1 cellular context compared by ENCODE assay signal in the genomic region with DNA sequence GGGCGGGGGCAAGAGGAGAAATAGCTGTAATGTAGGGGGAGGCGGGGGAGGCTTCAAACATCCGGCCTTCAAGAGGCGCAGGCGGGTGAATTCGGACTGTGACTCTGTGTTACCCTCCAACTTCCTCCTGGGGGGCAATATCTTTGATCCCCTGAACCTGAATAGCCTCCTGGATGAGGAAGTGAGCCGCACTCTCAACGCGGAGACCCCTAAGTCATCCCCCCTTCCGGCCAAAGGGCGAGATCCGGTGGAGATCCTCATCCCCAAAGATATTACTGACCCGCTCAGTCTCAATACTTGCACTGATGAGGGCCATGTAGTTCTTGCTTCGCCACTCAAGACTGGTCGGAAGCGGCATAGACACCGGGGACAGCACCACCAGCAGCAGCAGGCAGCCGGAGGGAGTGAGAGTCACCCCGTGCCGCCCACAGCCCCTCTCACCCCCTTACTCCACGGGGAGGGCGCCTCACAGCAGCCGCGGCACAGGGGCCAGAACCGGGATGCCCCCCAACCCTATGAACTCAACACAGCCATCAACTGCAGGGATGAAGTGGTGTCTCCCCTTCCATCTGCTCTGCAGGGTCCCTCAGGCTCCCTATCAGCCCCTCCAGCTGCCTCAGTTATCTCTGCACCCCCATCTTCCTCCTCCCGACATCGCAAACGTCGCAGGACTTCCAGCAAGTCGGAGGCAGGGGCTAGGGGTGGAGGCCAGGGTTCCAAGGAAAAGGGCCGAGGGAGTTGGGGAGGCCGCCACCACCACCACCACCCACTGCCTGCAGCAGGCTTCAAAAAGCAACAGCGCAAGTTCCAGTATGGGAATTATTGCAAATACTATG.
TF ChIP-seq lines count a peak whose summit lies in the region.

No MANE protein-coding gene starts in this region.

TF ChIP-seq in K562, 482 proteins besides CTCF, POLR2A, EP300 and RAD21 (continued from another document and continues in another):
- TF ChIP-seq, protein P1, sequence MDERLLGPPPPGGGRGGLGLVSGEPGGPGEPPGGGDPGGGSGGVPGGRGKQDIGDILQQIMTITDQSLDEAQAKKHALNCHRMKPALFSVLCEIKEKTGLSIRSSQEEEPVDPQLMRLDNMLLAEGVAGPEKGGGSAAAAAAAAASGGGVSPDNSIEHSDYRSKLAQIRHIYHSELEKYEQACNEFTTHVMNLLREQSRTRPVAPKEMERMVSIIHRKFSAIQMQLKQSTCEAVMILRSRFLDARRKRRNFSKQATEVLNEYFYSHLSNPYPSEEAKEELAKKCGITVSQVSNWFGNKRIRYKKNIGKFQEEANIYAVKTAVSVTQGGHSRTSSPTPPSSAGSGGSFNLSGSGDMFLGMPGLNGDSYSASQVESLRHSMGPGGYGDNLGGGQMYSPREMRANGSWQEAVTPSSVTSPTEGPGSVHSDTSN (CRISPR knock-in tag; IDR thresholded peaks at IDR 0.05; ENCODE audit: low read depth): no peak
- TF ChIP-seq, protein P1 (tag; conservative IDR thresholded peaks at IDR 0.05; ENCODE audit: low read depth): no peak
- TF ChIP-seq ETV5 (CRISPR knock-in tag; IDR thresholded peaks at IDR 0.05; ENCODE audit: low read depth): peak; percentile 64
- no peak for TF ChIP-seq ZNF561 (CRISPR knock-in tag; conservative IDR thresholded peaks at IDR 0.05)
- no peak for TF ChIP-seq PTBP1 (IDR thresholded peaks at IDR 0.05; ENCODE audit: low read depth, low read length)
- TF ChIP-seq IRF2 (CRISPR knock-in tag; IDR thresholded peaks at IDR 0.05): no peak
- no peak for TF ChIP-seq RBM15 (IDR thresholded peaks at IDR 0.05; ENCODE audit: insufficient read depth, low read length)
- no peak for TF ChIP-seq CCNT2 (IDR thresholded peaks at IDR 0.05; ENCODE audit: borderline replicate concordance, extremely low read depth, insufficient read length, low read depth, low read length)
- peak; percentile 83 for TF ChIP-seq ETV1 (tag; conservative IDR thresholded peaks at IDR 0.05; ENCODE audit: low read depth)
- TF ChIP-seq NCOA1 (IDR thresholded peaks at IDR 0.05; ENCODE audit: low read depth): peak; percentile 42; the same call in 1 of the 2 replicates
- no peak for TF ChIP-seq HMG20B (CRISPR knock-in tag; IDR thresholded peaks at IDR 0.05)
- TF ChIP-seq ELF2 (CRISPR knock-in tag; IDR thresholded peaks at IDR 0.05): no peak
- 0 out of 2 replicates have a peak, but pooled peaks have one; percentile 6 for TF ChIP-seq ZNF263 (CRISPR knock-in tag; IDR thresholded peaks at IDR 0.05; ENCODE audit: borderline replicate concordance)
- TF ChIP-seq ZSCAN32 (CRISPR knock-in tag; IDR thresholded peaks at IDR 0.05): no peak
- TF ChIP-seq RAD51 (IDR thresholded peaks at IDR 0.05; ENCODE audit: borderline replicate concordance, low read depth): no peak
- 0 out of 2 replicates have a peak, but pooled peaks have one; percentile 20 for TF ChIP-seq ZNF696 (CRISPR knock-in tag; conservative IDR thresholded peaks at IDR 0.05)
- TF ChIP-seq, protein P2, sequence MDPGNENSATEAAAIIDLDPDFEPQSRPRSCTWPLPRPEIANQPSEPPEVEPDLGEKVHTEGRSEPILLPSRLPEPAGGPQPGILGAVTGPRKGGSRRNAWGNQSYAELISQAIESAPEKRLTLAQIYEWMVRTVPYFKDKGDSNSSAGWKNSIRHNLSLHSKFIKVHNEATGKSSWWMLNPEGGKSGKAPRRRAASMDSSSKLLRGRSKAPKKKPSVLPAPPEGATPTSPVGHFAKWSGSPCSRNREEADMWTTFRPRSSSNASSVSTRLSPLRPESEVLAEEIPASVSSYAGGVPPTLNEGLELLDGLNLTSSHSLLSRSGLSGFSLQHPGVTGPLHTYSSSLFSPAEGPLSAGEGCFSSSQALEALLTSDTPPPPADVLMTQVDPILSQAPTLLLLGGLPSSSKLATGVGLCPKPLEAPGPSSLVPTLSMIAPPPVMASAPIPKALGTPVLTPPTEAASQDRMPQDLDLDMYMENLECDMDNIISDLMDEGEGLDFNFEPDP (CRISPR knock-in tag; IDR thresholded peaks at IDR 0.05): no peak
- no peak for TF ChIP-seq SAP30 (IDR thresholded peaks at IDR 0.05; ENCODE audit: borderline replicate concordance, insufficient read depth, low read depth, low read length, poor library complexity, severe bottlenecking)
- no peak for TF ChIP-seq KLF13 (tag; IDR thresholded peaks at IDR 0.05; ENCODE audit: borderline replicate concordance, low read depth)
- TF ChIP-seq ZNF699 (CRISPR knock-in tag; IDR thresholded peaks at IDR 0.05; ENCODE audit: insufficient replicate concordance): no peak
- TF ChIP-seq ZNF384 (IDR thresholded peaks at IDR 0.05; ENCODE audit: low read depth, low read length): no peak
- no peak for TF ChIP-seq EWSR1 (IDR thresholded peaks at IDR 0.05; ENCODE audit: borderline replicate concordance, low read depth, partially characterized antibody)
- TF ChIP-seq, protein P3, sequence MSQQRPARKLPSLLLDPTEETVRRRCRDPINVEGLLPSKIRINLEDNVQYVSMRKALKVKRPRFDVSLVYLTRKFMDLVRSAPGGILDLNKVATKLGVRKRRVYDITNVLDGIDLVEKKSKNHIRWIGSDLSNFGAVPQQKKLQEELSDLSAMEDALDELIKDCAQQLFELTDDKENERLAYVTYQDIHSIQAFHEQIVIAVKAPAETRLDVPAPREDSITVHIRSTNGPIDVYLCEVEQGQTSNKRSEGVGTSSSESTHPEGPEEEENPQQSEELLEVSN (IDR thresholded peaks at IDR 0.05; ENCODE audit: borderline replicate concordance in 1 of 2, extremely low read depth in 1 of 2, insufficient read depth in 1 of 2, insufficient read length in 1 of 2, low read depth in 1 of 2, low read length in 1 of 2, poor library complexity in 1 of 2, severe bottlenecking in 1 of 2): peak in 1 of 2 experiments; percentile 11
- no peak for TF ChIP-seq NR2F6 (CRISPR knock-in tag; IDR thresholded peaks at IDR 0.05)
- no peak for TF ChIP-seq MYC (IDR thresholded peaks at IDR 0.05; ENCODE audit: low read depth, low read length)
- no peak for TF ChIP-seq MYC (CRISPR knock-in tag; IDR thresholded peaks at IDR 0.05; ENCODE audit: borderline replicate concordance, low read depth)
- TF ChIP-seq L3MBTL2 (IDR thresholded peaks at IDR 0.05): no peak
- TF ChIP-seq, protein P4, sequence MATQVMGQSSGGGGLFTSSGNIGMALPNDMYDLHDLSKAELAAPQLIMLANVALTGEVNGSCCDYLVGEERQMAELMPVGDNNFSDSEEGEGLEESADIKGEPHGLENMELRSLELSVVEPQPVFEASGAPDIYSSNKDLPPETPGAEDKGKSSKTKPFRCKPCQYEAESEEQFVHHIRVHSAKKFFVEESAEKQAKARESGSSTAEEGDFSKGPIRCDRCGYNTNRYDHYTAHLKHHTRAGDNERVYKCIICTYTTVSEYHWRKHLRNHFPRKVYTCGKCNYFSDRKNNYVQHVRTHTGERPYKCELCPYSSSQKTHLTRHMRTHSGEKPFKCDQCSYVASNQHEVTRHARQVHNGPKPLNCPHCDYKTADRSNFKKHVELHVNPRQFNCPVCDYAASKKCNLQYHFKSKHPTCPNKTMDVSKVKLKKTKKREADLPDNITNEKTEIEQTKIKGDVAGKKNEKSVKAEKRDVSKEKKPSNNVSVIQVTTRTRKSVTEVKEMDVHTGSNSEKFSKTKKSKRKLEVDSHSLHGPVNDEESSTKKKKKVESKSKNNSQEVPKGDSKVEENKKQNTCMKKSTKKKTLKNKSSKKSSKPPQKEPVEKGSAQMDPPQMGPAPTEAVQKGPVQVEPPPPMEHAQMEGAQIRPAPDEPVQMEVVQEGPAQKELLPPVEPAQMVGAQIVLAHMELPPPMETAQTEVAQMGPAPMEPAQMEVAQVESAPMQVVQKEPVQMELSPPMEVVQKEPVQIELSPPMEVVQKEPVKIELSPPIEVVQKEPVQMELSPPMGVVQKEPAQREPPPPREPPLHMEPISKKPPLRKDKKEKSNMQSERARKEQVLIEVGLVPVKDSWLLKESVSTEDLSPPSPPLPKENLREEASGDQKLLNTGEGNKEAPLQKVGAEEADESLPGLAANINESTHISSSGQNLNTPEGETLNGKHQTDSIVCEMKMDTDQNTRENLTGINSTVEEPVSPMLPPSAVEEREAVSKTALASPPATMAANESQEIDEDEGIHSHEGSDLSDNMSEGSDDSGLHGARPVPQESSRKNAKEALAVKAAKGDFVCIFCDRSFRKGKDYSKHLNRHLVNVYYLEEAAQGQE (CRISPR knock-in tag; IDR thresholded peaks at IDR 0.05; ENCODE audit: low read depth): no peak
- 0 out of 4 replicates have a peak, but pooled peaks of 1 of the 2 experiments have one; percentile 7 for TF ChIP-seq RCOR1 (IDR thresholded peaks at IDR 0.05; ENCODE audit: borderline replicate concordance in 1 of 2, low read depth in 2 of 2, low read length in 2 of 2)
- TF ChIP-seq ZNF830 (CRISPR knock-in tag; IDR thresholded peaks at IDR 0.05): no peak
- TF ChIP-seq RFX7 (CRISPR knock-in tag; IDR thresholded peaks at IDR 0.05): no peak
- TF ChIP-seq, protein P5, sequence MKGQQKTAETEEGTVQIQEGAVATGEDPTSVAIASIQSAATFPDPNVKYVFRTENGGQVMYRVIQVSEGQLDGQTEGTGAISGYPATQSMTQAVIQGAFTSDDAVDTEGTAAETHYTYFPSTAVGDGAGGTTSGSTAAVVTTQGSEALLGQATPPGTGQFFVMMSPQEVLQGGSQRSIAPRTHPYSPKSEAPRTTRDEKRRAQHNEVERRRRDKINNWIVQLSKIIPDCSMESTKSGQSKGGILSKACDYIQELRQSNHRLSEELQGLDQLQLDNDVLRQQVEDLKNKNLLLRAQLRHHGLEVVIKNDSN (CRISPR knock-in tag; IDR thresholded peaks at IDR 0.05): peak; percentile 9; the same call in 1 of the 2 replicates
- TF ChIP-seq, protein P6, sequence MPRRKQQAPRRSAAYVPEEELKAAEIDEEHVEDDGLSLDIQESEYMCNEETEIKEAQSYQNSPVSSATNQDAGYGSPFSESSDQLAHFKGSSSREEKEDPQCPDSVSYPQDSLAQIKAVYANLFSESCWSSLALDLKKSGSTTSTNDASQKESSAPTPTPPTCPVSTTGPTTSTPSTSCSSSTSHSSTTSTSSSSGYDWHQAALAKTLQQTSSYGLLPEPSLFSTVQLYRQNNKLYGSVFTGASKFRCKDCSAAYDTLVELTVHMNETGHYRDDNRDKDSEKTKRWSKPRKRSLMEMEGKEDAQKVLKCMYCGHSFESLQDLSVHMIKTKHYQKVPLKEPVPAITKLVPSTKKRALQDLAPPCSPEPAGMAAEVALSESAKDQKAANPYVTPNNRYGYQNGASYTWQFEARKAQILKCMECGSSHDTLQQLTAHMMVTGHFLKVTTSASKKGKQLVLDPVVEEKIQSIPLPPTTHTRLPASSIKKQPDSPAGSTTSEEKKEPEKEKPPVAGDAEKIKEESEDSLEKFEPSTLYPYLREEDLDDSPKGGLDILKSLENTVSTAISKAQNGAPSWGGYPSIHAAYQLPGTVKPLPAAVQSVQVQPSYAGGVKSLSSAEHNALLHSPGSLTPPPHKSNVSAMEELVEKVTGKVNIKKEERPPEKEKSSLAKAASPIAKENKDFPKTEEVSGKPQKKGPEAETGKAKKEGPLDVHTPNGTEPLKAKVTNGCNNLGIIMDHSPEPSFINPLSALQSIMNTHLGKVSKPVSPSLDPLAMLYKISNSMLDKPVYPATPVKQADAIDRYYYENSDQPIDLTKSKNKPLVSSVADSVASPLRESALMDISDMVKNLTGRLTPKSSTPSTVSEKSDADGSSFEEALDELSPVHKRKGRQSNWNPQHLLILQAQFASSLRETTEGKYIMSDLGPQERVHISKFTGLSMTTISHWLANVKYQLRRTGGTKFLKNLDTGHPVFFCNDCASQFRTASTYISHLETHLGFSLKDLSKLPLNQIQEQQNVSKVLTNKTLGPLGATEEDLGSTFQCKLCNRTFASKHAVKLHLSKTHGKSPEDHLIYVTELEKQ (CRISPR knock-in tag; IDR thresholded peaks at IDR 0.05): no peak
- TF ChIP-seq, protein P7, sequence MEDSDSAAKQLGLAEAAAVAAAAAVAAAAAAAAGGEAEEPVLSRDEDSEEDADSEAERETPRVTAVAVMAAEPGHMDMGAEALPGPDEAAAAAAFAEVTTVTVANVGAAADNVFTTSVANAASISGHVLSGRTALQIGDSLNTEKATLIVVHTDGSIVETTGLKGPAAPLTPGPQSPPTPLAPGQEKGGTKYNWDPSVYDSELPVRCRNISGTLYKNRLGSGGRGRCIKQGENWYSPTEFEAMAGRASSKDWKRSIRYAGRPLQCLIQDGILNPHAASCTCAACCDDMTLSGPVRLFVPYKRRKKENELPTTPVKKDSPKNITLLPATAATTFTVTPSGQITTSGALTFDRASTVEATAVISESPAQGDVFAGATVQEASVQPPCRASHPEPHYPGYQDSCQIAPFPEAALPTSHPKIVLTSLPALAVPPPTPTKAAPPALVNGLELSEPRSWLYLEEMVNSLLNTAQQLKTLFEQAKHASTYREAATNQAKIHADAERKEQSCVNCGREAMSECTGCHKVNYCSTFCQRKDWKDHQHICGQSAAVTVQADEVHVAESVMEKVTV (CRISPR knock-in tag; IDR thresholded peaks at IDR 0.05): no peak
- no peak for TF ChIP-seq ZKSCAN8 (CRISPR knock-in tag; IDR thresholded peaks at IDR 0.05)
- no peak for TF ChIP-seq NFYB (IDR thresholded peaks at IDR 0.05; ENCODE audit: extremely low read depth, insufficient read length)
- TF ChIP-seq ZNF347 (CRISPR knock-in tag; IDR thresholded peaks at IDR 0.05; ENCODE audit: low read depth): no peak
- TF ChIP-seq NFIC (IDR thresholded peaks at IDR 0.05): peak; percentile 4; the same call in 1 of the 2 replicates
- TF ChIP-seq, protein P8, sequence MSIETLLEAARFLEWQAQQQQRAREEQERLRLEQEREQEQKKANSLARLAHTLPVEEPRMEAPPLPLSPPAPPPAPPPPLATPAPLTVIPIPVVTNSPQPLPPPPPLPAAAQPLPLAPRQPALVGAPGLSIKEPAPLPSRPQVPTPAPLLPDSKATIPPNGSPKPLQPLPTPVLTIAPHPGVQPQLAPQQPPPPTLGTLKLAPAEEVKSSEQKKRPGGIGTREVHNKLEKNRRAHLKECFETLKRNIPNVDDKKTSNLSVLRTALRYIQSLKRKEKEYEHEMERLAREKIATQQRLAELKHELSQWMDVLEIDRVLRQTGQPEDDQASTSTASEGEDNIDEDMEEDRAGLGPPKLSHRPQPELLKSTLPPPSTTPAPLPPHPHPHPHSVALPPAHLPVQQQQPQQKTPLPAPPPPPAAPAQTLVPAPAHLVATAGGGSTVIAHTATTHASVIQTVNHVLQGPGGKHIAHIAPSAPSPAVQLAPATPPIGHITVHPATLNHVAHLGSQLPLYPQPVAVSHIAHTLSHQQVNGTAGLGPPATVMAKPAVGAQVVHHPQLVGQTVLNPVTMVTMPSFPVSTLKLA (conservative IDR thresholded peaks at IDR 0.05): no peak
